ENCODE assay signal across 11 cellular contexts in the genomic region with DNA sequence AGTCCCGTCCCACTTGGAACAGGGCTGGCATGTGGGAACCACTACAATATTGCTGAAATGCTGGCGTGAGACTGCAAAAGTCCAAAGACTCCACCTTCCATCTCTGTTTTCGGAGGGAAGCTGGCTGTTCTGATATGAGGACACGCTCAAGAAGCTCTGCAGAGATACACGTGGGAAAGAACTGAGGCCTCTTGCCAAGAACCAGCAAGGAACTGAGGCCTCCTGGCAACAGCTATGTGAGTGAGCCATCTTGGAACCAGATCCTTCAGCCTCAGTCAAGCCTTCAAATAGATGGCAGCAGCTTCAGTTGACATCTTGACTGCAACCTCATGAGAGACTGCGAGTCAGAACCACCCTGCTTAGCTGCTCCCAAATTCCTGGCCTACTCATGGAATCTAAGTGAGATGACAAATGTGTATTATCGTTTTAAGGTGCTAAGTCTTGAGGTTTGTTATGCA.
"Had no signal": no experiment of that assay in that cellular context is flagged by ENCODE, and none has a peak within 500 bp of the region (broad histone marks: within the 10 kb centered on the region; RNA-seq: fewer than 3 reads in every experiment).

No MANE protein-coding gene starts in this region.

- H3K27me3 ChIP-seq: ovary, thyroid gland, uterus had no signal

- ATAC-seq: left colon had no signal

- H3K36me3 ChIP-seq: ovary, uterus had no signal

- DNase-seq: activated CD4-positive, alpha-beta T cell treated with anti-CD3 and anti-CD28 coated beads, Interleukin-2, amount 50 U/mL, for 1 hour; activated CD8-positive, alpha-beta memory T cell treated with anti-CD3 and anti-CD28 coated beads for 24 hours; dermis blood vessel endothelial cell; head of caudate nucleus; left colon; midbrain; ovary; stimulated activated CD4-positive, alpha-beta T cell treated with anti-CD3 and anti-CD28 coated beads, Interleukin-1b, Interleukin-23, amount 100 ng/mL, for 48 hours; thyroid gland; uterus had no signal

- H3K27ac ChIP-seq: ovary, thyroid gland, uterus had no signal

- H3K4me3 ChIP-seq: lung, ovary, thyroid gland, uterus had no signal

- H3K4me1 ChIP-seq: thyroid gland, uterus had no signal

- H3K9me3 ChIP-seq: ovary, thyroid gland, uterus had no signal
